ENCODE assay signal across 7 cellular contexts in genomic region chr16:12381662-12382061, GRCh38.
"Had no signal": no experiment of that assay in that cellular context is flagged by ENCODE, and none has a peak within 500 bp of the region (broad histone marks: within the 10 kb centered on the region; RNA-seq: fewer than 3 reads in every experiment).

No MANE protein-coding gene starts in this region.

- FAIRE-seq: HepG2, HTR-8/SVneo had no signal

- H3K9me3 Mint-ChIP-seq: IgD-negative memory B cell had no signal

- ATAC-seq: HepG2 had no signal

- H3K4me3 Mint-ChIP-seq: IgD-negative memory B cell had no signal

- H3K27me3 Mint-ChIP-seq: IgD-negative memory B cell had no signal

- DNase-seq: IMR-90, KBM-7, KG1 had no signal

- H3K27ac ChIP-seq: HL-60 had no signal
